ENCODE assay signal across 8 cellular contexts in the genomic region with DNA sequence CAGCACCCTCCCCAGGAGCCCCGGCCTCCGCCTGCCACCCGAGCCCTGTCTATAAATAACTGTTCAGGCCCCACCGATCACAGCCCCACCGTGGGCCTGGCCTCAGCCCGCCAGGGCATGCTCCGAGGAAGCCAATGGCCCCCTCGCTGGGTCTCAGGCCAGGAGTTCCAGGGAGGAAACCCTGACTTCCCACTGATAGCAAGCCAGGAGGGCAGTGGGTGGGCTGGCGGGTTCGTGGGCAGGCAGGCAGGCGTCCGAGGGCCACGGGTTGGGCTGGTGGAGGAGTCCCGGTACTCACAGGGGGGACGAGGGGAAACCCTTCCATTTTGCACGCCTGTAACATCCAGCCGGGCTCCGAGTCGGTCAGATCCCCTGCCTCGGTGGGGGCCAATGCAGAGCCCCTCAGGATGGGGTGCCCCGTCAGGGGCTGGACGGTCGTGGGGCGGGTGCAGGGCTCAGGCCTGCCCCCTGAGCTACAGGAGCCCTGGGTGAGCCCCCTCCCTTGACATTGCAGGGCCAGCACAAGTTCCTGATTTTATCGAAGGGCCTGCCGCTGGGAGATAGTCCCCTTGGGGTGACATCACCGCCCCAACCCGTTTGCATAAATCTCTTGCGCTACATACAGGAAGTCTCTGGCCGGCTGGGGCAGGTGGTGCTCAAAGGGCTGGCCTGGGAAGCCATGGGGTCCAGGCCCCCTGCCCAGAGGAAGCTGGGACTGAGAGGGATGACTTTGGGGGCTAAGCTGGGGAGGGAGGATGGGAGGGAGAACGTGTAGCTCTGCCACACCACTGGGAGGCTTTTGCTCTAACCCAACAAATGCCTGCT. TPM values are rescaled to one million over a fixed set of nuclear protein-coding genes. Genes with fewer than 3 reads are reported as not detected.
A peak's percentile ranks its signal among the peaks of the same experiment; 100 is the strongest.
DNase-seq lines count a peak whose midpoint lies in the region; ATAC-seq and TF ChIP-seq lines count a peak whose summit lies in the region.

Gene SPI1, minus strand, starts transcription at position 537 of the 825 bp plus-strand sequence. Its CDS starts 194 bp downstream, at position 343.

- H3K9ac ChIP-seq in duodenal mucosa (ENCODE audit: low read depth in 1 of 2, low read length in 2 of 2) (peak within 1 kb of the TSS; percentile 44 to 51), GM23248 (no peak within 1 kb of the TSS)

- WGBS in prostate gland: 62% methylated on average over 18 of the region's 31 CpGs
- 74 to 81% methylated on average over 25 to 31 of the region's 31 CpGs for WGBS in GM23248 (ENCODE audit: low coverage in 1 of 2, low lambda C conversion rate in 2 of 2, missing lambda C conversion rate in 2 of 2), 2 experiments

- intact Hi-C loops in prostate gland (cut with DNase I): loop anchor here (10.0 kb wide), 1 partner anchor 477 kb away; no protein-coding TSS in a partner anchor

- peak; percentile 81 for ATAC-seq in GM21447 (IDR thresholded peaks at IDR 0.05; ENCODE audit: unreplicated experiment)

- H3K9me3 ChIP-seq in duodenal mucosa (ENCODE audit: control insufficient read depth in 1 of 2, low read length in 2 of 2) (no peaks in the 10 kb centered on the region), prostate gland (no peaks in the 10 kb centered on the region), GM23248 (ENCODE audit: low read depth) (no peaks in the 10 kb centered on the region)

- H3K27ac ChIP-seq in HL-60 (replicated peaks): peak within 1 kb of the TSS; percentile 100
- H3K27ac ChIP-seq in duodenal mucosa (ENCODE audit: low read depth, low read length): peak within 1 kb of the TSS; percentile 22
- H3K27ac ChIP-seq in prostate gland: no peak within 1 kb of the TSS
- no peak within 1 kb of the TSS for H3K27ac ChIP-seq in GM23248

- no peaks in the 10 kb centered on the region for H4K20me1 ChIP-seq in GM23248 (ENCODE audit: insufficient read depth)

- H3K27me3 ChIP-seq in HL-60 (ENCODE audit: insufficient read depth, poor library complexity, severe bottlenecking) (no peaks in the 10 kb centered on the region), duodenal mucosa (ENCODE audit: control insufficient read depth in 1 of 2, insufficient read depth in 2 of 2, low read length in 2 of 2) (no peaks in the 10 kb centered on the region), prostate gland (replicated peaks; ENCODE audit: insufficient read depth) (no peaks in the 10 kb centered on the region), GM23248 (replicated peaks; ENCODE audit: insufficient read depth) (no peaks in the 10 kb centered on the region)

- no peak within 1 kb of the TSS for H2AFZ ChIP-seq in GM23248

- no peak within 1 kb of the TSS for H3K4me2 ChIP-seq in GM23248 (ENCODE audit: unreplicated experiment)

- H3K9me2 ChIP-seq in GM23248 (ENCODE audit: insufficient read depth): no peaks in the 10 kb centered on the region

- no peak for TF ChIP-seq CTCF in HL-60 (IDR thresholded peaks at IDR 0.05; ENCODE audit: insufficient read depth, low read length)
- no peak for TF ChIP-seq CTCF in prostate gland (IDR thresholded peaks at IDR 0.05)

- no peak for TF ChIP-seq POLR2A in prostate gland (IDR thresholded peaks at IDR 0.05)

- no peaks in the 10 kb centered on the region for H3K36me3 ChIP-seq in duodenal mucosa (ENCODE audit: control insufficient read depth in 1 of 2, insufficient read depth in 2 of 2, low read length in 2 of 2)
- no peaks in the 10 kb centered on the region for H3K36me3 ChIP-seq in prostate gland
- H3K36me3 ChIP-seq in GM23248 (ENCODE audit: low read depth): no peaks in the 10 kb centered on the region

- H3K4me3 ChIP-seq in HL-60 (replicated peaks; ENCODE audit: insufficient read depth, low read length): peak within 1 kb of the TSS; percentile 80
- H3K4me3 ChIP-seq in duodenal mucosa (ENCODE audit: low read depth in 1 of 2, low read length in 2 of 2): peak within 1 kb of the TSS; percentile 63 to 65
- peak within 1 kb of the TSS; percentile 3 to 10 for H3K4me3 ChIP-seq in prostate gland
- no peak within 1 kb of the TSS for H3K4me3 ChIP-seq in GM23248

- in situ Hi-C loops in GM23248 (cut with MboI): loop anchor here (10.0 kb wide), 1 partner anchor 67 kb away; the partner anchor contains the start of gene RAPSN

- DNase-seq in GF-D8 (lab: John Stamatoyannopoulos, UW) (peak; percentile 80), HL-60 (ENCODE audit: low read depth in 1 of 2, low spot score in 1 of 2) (peak in 1 of 2 experiments; percentile 97), prostate gland (ENCODE audit: low spot score) (no peak), SHP77 treated with DMSO at 0.1 percent for 48 hours (lab: John Stamatoyannopoulos, UW) (no peak), GM23248 (no peak), cortex of kidney (lab: John Stamatoyannopoulos, UW) (no peak)

- H3F3A ChIP-seq in GM23248 (ENCODE audit: insufficient read depth): no peaks in the 10 kb centered on the region

- no peaks in the 10 kb centered on the region for H3K79me2 ChIP-seq in GM23248 (ENCODE audit: insufficient read depth)

- H3K4me1 ChIP-seq in duodenal mucosa (ENCODE audit: control insufficient read depth in 1 of 2, insufficient read depth in 2 of 2, low read length in 2 of 2) (no peaks in the 10 kb centered on the region), prostate gland (replicated peaks) (no peaks in the 10 kb centered on the region), GM23248 (ENCODE audit: insufficient read depth) (0 out of 2 replicates have a peak, but pooled peaks cover 3% of the 10 kb centered on the region)

RNA-seq across cellular contexts. Expression of gene SPI1, which starts in this region (rescaled TPM):
- total RNA-seq in prostate gland: 10 to 100 TPM in 1 of 2 donors, 1 to 10 TPM in 1; 6.8 to 13.4 TPM
- not detected in 2 replicates for total RNA-seq in GM23248 (2014; rRNA removed; shearing (Covaris generic))
- polyA plus RNA-seq in GM23248 (2016; fragmentation: Nextera tagmentation; extraction: Ambion mirVana): 0.30 TPM in 1 of 2 replicates, not detected in the other

Comparison
In these comparisons a context has a peak if more than half of its experiments do, and no peak if none do; other contexts are left out.
1. H3K27ac ChIP-seq: peak in HL-60 (single experiment) and duodenal mucosa (single experiment); none in prostate gland (0 of 2) and GM23248 (single experiment).